In genomic region chr12:57224278-57224972, GRCh38 we compare ENCODE assay signal across 15 cellular contexts. TPM values are rescaled to one million over a fixed set of nuclear protein-coding genes. Genes with fewer than 3 reads are reported as not detected.
DNase-seq lines count a peak whose midpoint lies in the region; ATAC-seq and TF ChIP-seq lines count a peak whose summit lies in the region.
"Had no signal": no experiment of that assay in that cellular context is flagged by ENCODE, and none has a peak within 500 bp of the region (broad histone marks: within the 10 kb centered on the region; RNA-seq: fewer than 3 reads in every experiment).

No MANE protein-coding gene starts in this region.

- H4K20me1 ChIP-seq in KMS-11 (ENCODE audit: insufficient read depth) (no peaks in the 10 kb centered on the region), PC-3 (ENCODE audit: low read length) (no peaks in the 10 kb centered on the region)

- H3K27me3 ChIP-seq in KMS-11 (ENCODE audit: insufficient read depth, low read depth) = peaks cover 38% of the 10 kb centered on the region
- peaks cover 9% of the 10 kb centered on the region for H3K27me3 ChIP-seq in lung (ENCODE audit: control insufficient read depth, insufficient read depth)
- no peaks in the 10 kb centered on the region for H3K27me3 ChIP-seq in PC-3 (ENCODE audit: low read length)
- peaks cover 86% of the 10 kb centered on the region for H3K27me3 ChIP-seq in endodermal cell (ENCODE audit: control insufficient read depth, insufficient read depth, low read length, poor library complexity, severe bottlenecking)

- DNase-seq in Daoy (ENCODE audit: low read depth) (peak; percentile 51), lung (ENCODE audit: low spot score) (no peak), retina (peak; percentile 42), NCI-H2107 treated with DMSO at 0.1 percent for 48 hours (lab: John Stamatoyannopoulos, UW; ENCODE audit: unreplicated experiment) (no peak), epidermal melanocyte (ENCODE audit: insufficient read length, low spot score) (no peak), PC-3 (no peak), endodermal cell (no peak)
- DNase-seq: NCI-H1436 treated with DMSO at 0.1 percent for 48 hours, NCI-H2081, NCI-H226, NCI-H526 had no signal

- WGBS in lung, 2 donors = 35 to 38% methylated on average over 30 of the region's 30 CpGs
- 65 to 85% methylated on average over 14 to 30 of the region's 30 CpGs for WGBS in endodermal cell (ENCODE audit: insufficient coverage in 1 of 2, insufficient read length in 1 of 2), 2 experiments

- H3K9me3 Mint-ChIP-seq in endodermal cell = no peaks in the 10 kb centered on the region

- H2AFZ ChIP-seq in KMS-11 (ENCODE audit: low read depth) (no peak overlapping the region), PC-3 (ENCODE audit: low read length) (no peak overlapping the region)

- TF ChIP-seq CTCF in KMS-11 (conservative IDR thresholded peaks at IDR 0.05; ENCODE audit: low read depth, low read length) (0 out of 2 replicates have a peak, but pooled peaks have one; percentile 24), lung (IDR thresholded peaks at IDR 0.05; ENCODE audit: control extremely low read depth, extremely low read depth) (no peak), PC-3 (conservative IDR thresholded peaks at IDR 0.05; ENCODE audit: low read depth, low read length) (no peak), endodermal cell (conservative IDR thresholded peaks at IDR 0.05) (no peak)

- ATAC-seq in lung (ENCODE audit: insufficient read depth, low FRiP score) = no peak
- no peak for ATAC-seq in PC-3
- ATAC-seq: SK-N-SH treated with all-trans-retinoic acid at 6 μM for 48 hours had no signal

- H3K36me3 ChIP-seq in KMS-11 (ENCODE audit: insufficient read depth) (no peaks in the 10 kb centered on the region), lung (ENCODE audit: control insufficient read depth in 2 of 2, insufficient read depth in 2 of 2, low read length in 2 of 2) (no peaks in the 10 kb centered on the region), PC-3 (ENCODE audit: low read depth, low read length) (no peaks in the 10 kb centered on the region), endodermal cell (ENCODE audit: control insufficient read depth, insufficient read depth, low read length) (no peaks in the 10 kb centered on the region)

- peaks cover 0 to 6% of the 10 kb centered on the region in 2 donors for H3K9me3 ChIP-seq in lung (ENCODE audit: control insufficient read depth in 2 of 2, insufficient read depth in 1 of 2, low read length in 1 of 2)
- H3K9me3 ChIP-seq in PC-3 (ENCODE audit: low read length) = no peaks in the 10 kb centered on the region
- H3K9me3 ChIP-seq in endodermal cell (ENCODE audit: control insufficient read depth, low read length) = no peaks in the 10 kb centered on the region

- H3K79me2 ChIP-seq in KMS-11 (ENCODE audit: insufficient read depth, low read depth) (peaks cover 4% of the 10 kb centered on the region; the same call in 1 of the 2 replicates), PC-3 (ENCODE audit: low read length) (no peaks in the 10 kb centered on the region)

- H3K4me3 ChIP-seq in KMS-11 (IDR thresholded peaks at IDR 0.05; ENCODE audit: insufficient read depth, low read depth, low read length) (no peak overlapping the region), lung (peak overlapping the region; percentile 14), PC-3 (ENCODE audit: low read length) (no peak overlapping the region), endodermal cell (ENCODE audit: low read length) (no peak overlapping the region)

- no peaks in the 10 kb centered on the region for H3K9me2 ChIP-seq in PC-3 (replicated peaks; ENCODE audit: low read length)

- H3K9ac ChIP-seq in KMS-11 = no peak overlapping the region
- no peak overlapping the region for H3K9ac ChIP-seq in PC-3 (ENCODE audit: low read length)
- no peak overlapping the region for H3K9ac ChIP-seq in endodermal cell (ENCODE audit: extremely low read depth, low read length, poor library complexity, severe bottlenecking)

- intact Hi-C loops in PC-3 (cut with micrococcal nuclease) = no loop called here

- no peaks in the 10 kb centered on the region for H3F3A ChIP-seq in PC-3 (ENCODE audit: low read length, unreplicated experiment)

- H3K27ac ChIP-seq in KMS-11 (no peak overlapping the region), lung (ENCODE audit: low read depth in 1 of 2, low read length in 1 of 2) (no peak overlapping the region), PC-3 (ENCODE audit: low read length) (no peak overlapping the region), endodermal cell (ENCODE audit: low read depth, low read length) (no peak overlapping the region)
- H3K27ac ChIP-seq: C4-2B had no signal

- H3K27me3 Mint-ChIP-seq in endodermal cell (ENCODE audit: insufficient read depth) = peaks cover 85% of the 10 kb centered on the region

- H3K4me2 ChIP-seq in KMS-11 (no peak overlapping the region), PC-3 (ENCODE audit: low read length) (no peak overlapping the region)

- no peak overlapping the region for H3K27ac Mint-ChIP-seq in endodermal cell
- H3K27ac Mint-ChIP-seq: H9 had no signal

- no peak overlapping the region for H3K4me3 Mint-ChIP-seq in endodermal cell

- POLR2A ChIA-PET in PC-3 (lab: Charles Lee; ENCODE audit: unreplicated experiment) = interaction anchor here (0.6 kb wide), 1 partner anchor 29 kb away, joined by 3 read pairs; no protein-coding TSS in a partner anchor

- H3K36me3 Mint-ChIP-seq in endodermal cell (ENCODE audit: low read depth) = no peaks in the 10 kb centered on the region

- CTCF ChIA-PET in PC-3 (lab: Charles Lee) = no interaction called here

- peaks cover 33% of the 10 kb centered on the region for H3K4me1 Mint-ChIP-seq in endodermal cell

- no TSS peak for BruUV-seq in PC-3 (replicated peaks; lab: Mats Ljungman, UMichigan)

- H3K4me1 ChIP-seq in KMS-11 (ENCODE audit: low read depth, poor library complexity, severe bottlenecking) = peaks cover 11% of the 10 kb centered on the region
- H3K4me1 ChIP-seq in lung (ENCODE audit: control insufficient read depth in 2 of 2, insufficient read depth in 2 of 2, low read length in 2 of 2) = peaks cover 0 to 5% of the 10 kb centered on the region in 2 donors
- H3K4me1 ChIP-seq in PC-3 (ENCODE audit: insufficient read depth, low read length) = peaks cover 7% of the 10 kb centered on the region; the same call in 1 of the 2 replicates
- H3K4me1 ChIP-seq in endodermal cell (ENCODE audit: control insufficient read depth, insufficient read depth, low read length) = peaks cover 1% of the 10 kb centered on the region

RNA-seq across cellular contexts. Expression of gene SHMT2, which starts 5.1 kb away (rescaled TPM):
- 196 and 236 TPM in 2 replicates for total RNA-seq in Daoy (2014; rRNA removed; shearing (Covaris generic))
- total RNA-seq in lung = 100 to 1,000 TPM in 1 of 2 donors, 10 to 100 TPM in 1; 46.1 to 113 TPM
- polyA plus RNA-seq in lung = 10 to 100 TPM; 56.6 to 97.0 TPM
- total RNA-seq in PC-3 (2014; rRNA removed) = 210 and 263 TPM in 2 replicates
- 100 to 1,000 TPM in 1 of 2 donors, 10 to 100 TPM in 1; 76.7 to 134 TPM for total RNA-seq in endodermal cell
- 141 TPM for polyA plus RNA-seq in endodermal cell (2013, experiment 1 of 2)
- 96.2 TPM for polyA plus RNA-seq in endodermal cell (2013, experiment 2 of 2)

RNA-seq across cellular contexts. Expression of gene NXPH4, which starts 7.8 kb away (rescaled TPM):
- total RNA-seq in Daoy (2014; rRNA removed; shearing (Covaris generic)) = 0.33 and 1.7 TPM in 2 replicates
- under 1 TPM; 0.80 to 0.94 TPM for total RNA-seq in lung
- polyA plus RNA-seq in lung = under 1 TPM; 0.15 to 0.16 TPM
- total RNA-seq in PC-3 (2014; rRNA removed) = 10.7 and 15.1 TPM in 2 replicates
- total RNA-seq in endodermal cell = 1 to 10 TPM in 1 of 2 donors, under 1 TPM in 1; 0.31 to 1.1 TPM
- polyA plus RNA-seq in endodermal cell (2013, experiment 1 of 2) = 7.8 TPM
- 6.4 TPM for polyA plus RNA-seq in endodermal cell (2013, experiment 2 of 2)

RNA-seq across cellular contexts. Expression of gene STAC3, which starts 26.6 kb away (rescaled TPM):
- 0.69 TPM in 1 of 2 replicates, not detected in the other for total RNA-seq in Daoy (2014; rRNA removed; shearing (Covaris generic))
- 1 to 10 TPM; 1.7 to 5.9 TPM for total RNA-seq in lung
- 1 to 10 TPM; 6.9 to 7.4 TPM for polyA plus RNA-seq in lung
- 1.4 and 1.8 TPM in 2 replicates for total RNA-seq in PC-3 (2014; rRNA removed)
- total RNA-seq in endodermal cell = 1 to 10 TPM; 5.9 to 6.8 TPM
- polyA plus RNA-seq in endodermal cell (2013, experiment 1 of 2) = 2.5 TPM
- 1.9 TPM for polyA plus RNA-seq in endodermal cell (2013, experiment 2 of 2)

Comparison
In these comparisons a context has a peak if more than half of its experiments do, and no peak if none do; other contexts are left out.
1. DNase-seq: peak in Daoy (single experiment) and retina (single experiment); none in lung (single experiment), NCI-H2107 treated with DMSO at 0.1 percent for 48 hours (single experiment), epidermal melanocyte (single experiment), PC-3 (single experiment) and endodermal cell (single experiment).